In genomic region chr2:219552382-219553167, GRCh38 we compare ENCODE assay signal across 8 cellular contexts. TPM values are rescaled to one million over a fixed set of nuclear protein-coding genes. Genes with fewer than 3 reads are reported as not detected.
DNase-seq lines count a peak whose midpoint lies in the region; ATAC-seq lines count a peak whose summit lies in the region.

No MANE protein-coding gene starts in this region.

- H3K27me3 ChIP-seq in BLaER1: peaks cover 8% of the 10 kb centered on the region; the same call in 1 of the 2 replicates
- H3K27me3 ChIP-seq in muscle layer of colon (ENCODE audit: control insufficient read depth in 1 of 2, insufficient read depth in 2 of 2, low read length in 2 of 2): peaks cover 9% of the 10 kb centered on the region in 2 donors

- peak overlapping the region; percentile 41 for H3K9ac ChIP-seq in BLaER1
- H3K9ac ChIP-seq in muscle layer of colon (ENCODE audit: low read length): no peak overlapping the region

- H3K9me3 ChIP-seq in BLaER1: no peaks in the 10 kb centered on the region
- no peaks in the 10 kb centered on the region for H3K9me3 ChIP-seq in muscle layer of colon (ENCODE audit: low read length)

- ATAC-seq in GM19351 (IDR thresholded peaks at IDR 0.05; ENCODE audit: unreplicated experiment) (peak; percentile 86), HG03442 (IDR thresholded peaks at IDR 0.05; ENCODE audit: unreplicated experiment) (peak; percentile 92), esophagus mucosa (peak; percentile 85)

- H3K4me3 ChIP-seq in BLaER1 (peak overlapping the region; percentile 66), muscle layer of colon (ENCODE audit: low read depth in 1 of 2, low read length in 2 of 2) (peak overlapping the region; percentile 38 to 47)

- H3K36me3 ChIP-seq in BLaER1 (peaks cover 10% of the 10 kb centered on the region; the same call in 1 of the 2 replicates), muscle layer of colon (ENCODE audit: insufficient read depth, low read length) (no peaks in the 10 kb centered on the region)

- DNase-seq in NOMO-1 (lab: John Stamatoyannopoulos, UW; ENCODE audit: unreplicated experiment in 2 of 2): peak; percentile 61 to 69
- DNase-seq in activated T-cell treated with anti-CD3 and anti-CD28 coated beads, Interleukin-2, amount 50 U/mL, for 1 hour: peak; percentile 85
- DNase-seq in stimulated activated CD8-positive, alpha-beta memory T cell treated with anti-CD3 and anti-CD28 coated beads, Interleukin-4, amount 100 ng/mL, for 24 hours (ENCODE audit: low read depth): peak; percentile 74

- H3K27ac ChIP-seq in BLaER1: 0 out of 2 replicates have a peak overlapping the region, but pooled peaks have one; percentile 22
- no peak overlapping the region for H3K27ac ChIP-seq in muscle layer of colon (ENCODE audit: low read depth, low read length)

- H3K4me1 ChIP-seq in BLaER1 (peaks cover 14% of the 10 kb centered on the region), muscle layer of colon (ENCODE audit: insufficient read depth, low read length) (peaks cover 14% of the 10 kb centered on the region)

- peak overlapping the region; percentile 89 for H3K4me2 ChIP-seq in BLaER1

- H4K20me1 ChIP-seq in BLaER1: 0 out of 2 replicates have a peak, but pooled peaks cover 5% of the 10 kb centered on the region

RNA-seq across cellular contexts. Expression of gene TMEM198, which starts 8.7 kb away (rescaled TPM):
- total RNA-seq in esophagus mucosa: 1.2 TPM

RNA-seq across cellular contexts. Expression of gene CHPF, which starts 9.0 kb away (rescaled TPM):
- total RNA-seq in esophagus mucosa: 27.1 TPM

RNA-seq across cellular contexts. Expression of gene OBSL1, which starts 18.8 kb away (rescaled TPM):
- 13.0 TPM for total RNA-seq in esophagus mucosa

RNA-seq across cellular contexts. Expression of gene INHA, which starts 19.5 kb away (rescaled TPM):
- 0.28 TPM for total RNA-seq in esophagus mucosa

RNA-seq across cellular contexts. Expression of gene ASIC4, which starts 38.3 kb away (rescaled TPM):
- not detected for total RNA-seq in esophagus mucosa
